Comparison of ENCODE assay signal across 10 cellular contexts in the genomic region with DNA sequence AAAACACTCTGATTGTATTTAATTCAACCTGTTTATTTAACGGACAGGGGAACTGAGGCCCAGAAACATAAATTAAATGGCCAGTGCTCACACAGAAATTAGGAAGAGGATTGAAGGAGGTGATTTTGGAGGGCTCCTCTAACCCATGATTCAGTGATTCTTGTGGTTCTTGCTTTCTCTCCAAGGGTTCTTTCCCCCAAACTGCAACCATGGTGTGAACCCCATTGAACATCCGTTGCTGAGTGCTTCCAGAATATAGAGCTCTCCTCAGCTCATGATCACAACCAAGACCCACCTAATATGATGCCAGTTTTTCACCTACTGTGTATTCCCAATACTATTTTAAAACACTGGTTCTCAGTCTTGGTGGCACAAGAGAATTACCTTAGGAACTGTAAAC. TPM values are rescaled to one million over a fixed set of nuclear protein-coding genes. Genes with fewer than 3 reads are reported as not detected.
DNase-seq lines count a peak whose midpoint lies in the region; ATAC-seq and TF ChIP-seq lines count a peak whose summit lies in the region.
"Had no signal": no experiment of that assay in that cellular context is flagged by ENCODE, and none has a peak within 500 bp of the region (broad histone marks: within the 10 kb centered on the region; RNA-seq: fewer than 3 reads in every experiment).

No MANE protein-coding gene starts in this region.

- POLR2A ChIA-PET in WTC11 (lab: Charles Lee): no interaction called here

- TF ChIP-seq CTCF in brain (conservative IDR thresholded peaks at IDR 0.05) (no peak), natural killer cell (IDR thresholded peaks at IDR 0.05) (no peak), WTC11 (IDR thresholded peaks at IDR 0.05) (no peak)

- peaks cover 34% of the 10 kb centered on the region for H3K36me3 Mint-ChIP-seq in stimulated activated naive CD8-positive, alpha-beta T cell treated with anti-CD3 and anti-CD28 coated beads, Interleukin-15, Interleukin-2, amounts not matched to agents 100 ng/mL and 50 ng/mL, for 24 hours (ENCODE audit: low read depth)
- no peaks in the 10 kb centered on the region for H3K36me3 Mint-ChIP-seq in brain
- no peaks in the 10 kb centered on the region for H3K36me3 Mint-ChIP-seq in natural killer cell
- no peaks in the 10 kb centered on the region for H3K36me3 Mint-ChIP-seq in WTC11

- no peaks in the 10 kb centered on the region for H3K9me3 Mint-ChIP-seq in stimulated activated naive CD8-positive, alpha-beta T cell treated with anti-CD3 and anti-CD28 coated beads, Interleukin-15, Interleukin-2, amounts not matched to agents 100 ng/mL and 50 ng/mL, for 24 hours
- peaks cover 0 to 4% (median 0%) of the 10 kb centered on the region in 5 experiments for H3K9me3 Mint-ChIP-seq in brain
- no peaks in the 10 kb centered on the region for H3K9me3 Mint-ChIP-seq in natural killer cell
- peaks cover 4% of the 10 kb centered on the region; the same call in 1 of the 2 replicates for H3K9me3 Mint-ChIP-seq in WTC11

- H3K27ac Mint-ChIP-seq in stimulated activated naive CD8-positive, alpha-beta T cell treated with anti-CD3 and anti-CD28 coated beads, Interleukin-15, Interleukin-2, amounts not matched to agents 100 ng/mL and 50 ng/mL, for 24 hours: peak overlapping the region; percentile 78
- H3K27ac Mint-ChIP-seq in brain (peak overlapping the region in 4 of 5 experiments; percentile 31 to 92 (median 76)), natural killer cell (peak overlapping the region; percentile 92 to 97), WTC11 (no peak overlapping the region)

- peaks cover 72% of the 10 kb centered on the region for H3K4me1 Mint-ChIP-seq in stimulated activated naive CD8-positive, alpha-beta T cell treated with anti-CD3 and anti-CD28 coated beads, Interleukin-15, Interleukin-2, amounts not matched to agents 100 ng/mL and 50 ng/mL, for 24 hours (ENCODE audit: low read depth)
- H3K4me1 Mint-ChIP-seq in brain: peaks cover 42% of the 10 kb centered on the region
- peaks cover 51 to 69% of the 10 kb centered on the region in 2 donors for H3K4me1 Mint-ChIP-seq in natural killer cell
- peaks cover 11% of the 10 kb centered on the region for H3K4me1 Mint-ChIP-seq in WTC11

- CTCF ChIA-PET in WTC11 (lab: Charles Lee): interaction anchor here (0.7 to 1.4 kb wide), 5 partner anchors 9 to 121 kb away, joined by 3 to 5 read pairs (median 3); no protein-coding TSS in a partner anchor

- ATAC-seq in stimulated activated naive CD8-positive, alpha-beta T cell treated with anti-CD3 and anti-CD28 coated beads, Interleukin-15, Interleukin-2, amounts not matched to agents 100 U/mL and 50 U/mL, for 24 hours: no peak
- ATAC-seq in natural killer cell (peak in 2 of 3 donors; percentile 22 to 27), WTC11 (no peak)

- peak overlapping the region; percentile 53 for H3K4me3 Mint-ChIP-seq in stimulated activated naive CD8-positive, alpha-beta T cell treated with anti-CD3 and anti-CD28 coated beads, Interleukin-15, Interleukin-2, amounts not matched to agents 100 ng/mL and 50 ng/mL, for 24 hours
- H3K4me3 Mint-ChIP-seq in brain (peak overlapping the region; percentile 49 to 73 (median 57)), natural killer cell (peak overlapping the region; percentile 84), WTC11 (no peak overlapping the region)

- intact Hi-C loops in natural killer cell (cut with micrococcal nuclease): no loop called here

- DNase-seq in stimulated activated naive CD8-positive, alpha-beta T cell treated with anti-CD3 and anti-CD28 coated beads, Interleukin-15, Interleukin-2, amounts not matched to agents 100 U/mL and 50 U/mL, for 24 hours: no peak
- no peak for DNase-seq in natural killer cell
- DNase-seq in NCI-H1105 (lab: John Stamatoyannopoulos, UW): no peak
- DNase-seq in germinal center (ENCODE audit: low spot score): no peak
- DNase-seq in WTC11 (ENCODE audit: low spot score): no peak
- no peak for DNase-seq in stimulated activated CD4-positive, alpha-beta T cell treated with anti-CD3 and anti-CD28 coated beads, Interleukin-4, amount 100 ng/mL, for 24 hours

- no peaks in the 10 kb centered on the region for H3K27me3 Mint-ChIP-seq in stimulated activated naive CD8-positive, alpha-beta T cell treated with anti-CD3 and anti-CD28 coated beads, Interleukin-15, Interleukin-2, amounts not matched to agents 100 ng/mL and 50 ng/mL, for 24 hours
- peaks cover 3% of the 10 kb centered on the region for H3K27me3 Mint-ChIP-seq in brain
- no peaks in the 10 kb centered on the region for H3K27me3 Mint-ChIP-seq in natural killer cell (ENCODE audit: low read depth in 2 of 2)
- no peaks in the 10 kb centered on the region; the same call in 1 of the 2 replicates for H3K27me3 Mint-ChIP-seq in WTC11 (ENCODE audit: low read depth)

TF ChIP-seq in WTC11, 78 proteins besides CTCF, POLR2A, EP300 and RAD21:
- no peak for TF ChIP-seq ZNF232 (CRISPR knock-in tag; IDR thresholded peaks at IDR 0.05)
- TF ChIP-seq TEAD4 (CRISPR knock-in tag; IDR thresholded peaks at IDR 0.05): no peak
- TF ChIP-seq RORB (CRISPR knock-in tag; IDR thresholded peaks at IDR 0.05): no peak
- no peak for TF ChIP-seq NR3C1 (CRISPR knock-in tag; conservative IDR thresholded peaks at IDR 0.05; ENCODE audit: low read depth)
- no peak for TF ChIP-seq EMX1 (CRISPR knock-in tag; IDR thresholded peaks at IDR 0.05)
- TF ChIP-seq FOXP1 (CRISPR knock-in tag; IDR thresholded peaks at IDR 0.05; ENCODE audit: borderline replicate concordance): no peak
- TF ChIP-seq, protein P1, sequence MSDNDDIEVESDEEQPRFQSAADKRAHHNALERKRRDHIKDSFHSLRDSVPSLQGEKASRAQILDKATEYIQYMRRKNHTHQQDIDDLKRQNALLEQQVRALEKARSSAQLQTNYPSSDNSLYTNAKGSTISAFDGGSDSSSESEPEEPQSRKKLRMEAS (CRISPR knock-in tag; IDR thresholded peaks at IDR 0.05): no peak
- TF ChIP-seq, protein P2, sequence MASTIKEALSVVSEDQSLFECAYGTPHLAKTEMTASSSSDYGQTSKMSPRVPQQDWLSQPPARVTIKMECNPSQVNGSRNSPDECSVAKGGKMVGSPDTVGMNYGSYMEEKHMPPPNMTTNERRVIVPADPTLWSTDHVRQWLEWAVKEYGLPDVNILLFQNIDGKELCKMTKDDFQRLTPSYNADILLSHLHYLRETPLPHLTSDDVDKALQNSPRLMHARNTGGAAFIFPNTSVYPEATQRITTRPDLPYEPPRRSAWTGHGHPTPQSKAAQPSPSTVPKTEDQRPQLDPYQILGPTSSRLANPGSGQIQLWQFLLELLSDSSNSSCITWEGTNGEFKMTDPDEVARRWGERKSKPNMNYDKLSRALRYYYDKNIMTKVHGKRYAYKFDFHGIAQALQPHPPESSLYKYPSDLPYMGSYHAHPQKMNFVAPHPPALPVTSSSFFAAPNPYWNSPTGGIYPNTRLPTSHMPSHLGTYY (CRISPR knock-in tag; IDR thresholded peaks at IDR 0.05): no peak
- no peak for TF ChIP-seq ZNF219 (CRISPR knock-in tag; IDR thresholded peaks at IDR 0.05; ENCODE audit: borderline replicate concordance)
- no peak for TF ChIP-seq GABPB1 (CRISPR knock-in tag; IDR thresholded peaks at IDR 0.05)
- TF ChIP-seq, protein P3, sequence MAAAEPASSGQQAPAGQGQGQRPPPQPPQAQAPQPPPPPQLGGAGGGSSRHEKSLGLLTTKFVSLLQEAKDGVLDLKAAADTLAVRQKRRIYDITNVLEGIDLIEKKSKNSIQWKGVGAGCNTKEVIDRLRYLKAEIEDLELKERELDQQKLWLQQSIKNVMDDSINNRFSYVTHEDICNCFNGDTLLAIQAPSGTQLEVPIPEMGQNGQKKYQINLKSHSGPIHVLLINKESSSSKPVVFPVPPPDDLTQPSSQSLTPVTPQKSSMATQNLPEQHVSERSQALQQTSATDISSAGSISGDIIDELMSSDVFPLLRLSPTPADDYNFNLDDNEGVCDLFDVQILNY (CRISPR knock-in tag; IDR thresholded peaks at IDR 0.05): no peak
- TF ChIP-seq, protein P4, sequence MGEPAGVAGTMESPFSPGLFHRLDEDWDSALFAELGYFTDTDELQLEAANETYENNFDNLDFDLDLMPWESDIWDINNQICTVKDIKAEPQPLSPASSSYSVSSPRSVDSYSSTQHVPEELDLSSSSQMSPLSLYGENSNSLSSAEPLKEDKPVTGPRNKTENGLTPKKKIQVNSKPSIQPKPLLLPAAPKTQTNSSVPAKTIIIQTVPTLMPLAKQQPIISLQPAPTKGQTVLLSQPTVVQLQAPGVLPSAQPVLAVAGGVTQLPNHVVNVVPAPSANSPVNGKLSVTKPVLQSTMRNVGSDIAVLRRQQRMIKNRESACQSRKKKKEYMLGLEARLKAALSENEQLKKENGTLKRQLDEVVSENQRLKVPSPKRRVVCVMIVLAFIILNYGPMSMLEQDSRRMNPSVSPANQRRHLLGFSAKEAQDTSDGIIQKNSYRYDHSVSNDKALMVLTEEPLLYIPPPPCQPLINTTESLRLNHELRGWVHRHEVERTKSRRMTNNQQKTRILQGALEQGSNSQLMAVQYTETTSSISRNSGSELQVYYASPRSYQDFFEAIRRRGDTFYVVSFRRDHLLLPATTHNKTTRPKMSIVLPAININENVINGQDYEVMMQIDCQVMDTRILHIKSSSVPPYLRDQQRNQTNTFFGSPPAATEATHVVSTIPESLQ (CRISPR knock-in tag; IDR thresholded peaks at IDR 0.05): no peak
- TF ChIP-seq OVOL2 (CRISPR knock-in tag; IDR thresholded peaks at IDR 0.05; ENCODE audit: borderline replicate concordance): no peak
- TF ChIP-seq, protein P5, sequence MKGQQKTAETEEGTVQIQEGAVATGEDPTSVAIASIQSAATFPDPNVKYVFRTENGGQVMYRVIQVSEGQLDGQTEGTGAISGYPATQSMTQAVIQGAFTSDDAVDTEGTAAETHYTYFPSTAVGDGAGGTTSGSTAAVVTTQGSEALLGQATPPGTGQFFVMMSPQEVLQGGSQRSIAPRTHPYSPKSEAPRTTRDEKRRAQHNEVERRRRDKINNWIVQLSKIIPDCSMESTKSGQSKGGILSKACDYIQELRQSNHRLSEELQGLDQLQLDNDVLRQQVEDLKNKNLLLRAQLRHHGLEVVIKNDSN (CRISPR knock-in tag; IDR thresholded peaks at IDR 0.05): no peak
- TF ChIP-seq, protein P6, sequence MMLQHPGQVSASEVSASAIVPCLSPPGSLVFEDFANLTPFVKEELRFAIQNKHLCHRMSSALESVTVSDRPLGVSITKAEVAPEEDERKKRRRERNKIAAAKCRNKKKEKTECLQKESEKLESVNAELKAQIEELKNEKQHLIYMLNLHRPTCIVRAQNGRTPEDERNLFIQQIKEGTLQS (CRISPR knock-in tag; conservative IDR thresholded peaks at IDR 0.05): no peak
TF ChIP-seq in WTC11: peak in this region for 0.

RNA-seq across cellular contexts. Expression of gene BMP10, which starts 41.4 kb away (rescaled TPM):
- not detected for polyA plus RNA-seq in brain (ENCODE audit: insufficient read depth, low read depth, low replicate concordance)
- total RNA-seq in natural killer cell (not detected), WTC11 (2021) (not detected in 3 replicates)
- total RNA-seq: fibroblast of villous mesenchyme, pancreas had no signal
- polyA plus RNA-seq: pancreas had no signal

Comparison
In these comparisons a context has a peak if more than half of its experiments do, and no peak if none do; other contexts are left out.
1. ATAC-seq: peak in natural killer cell (2 of 3); none in stimulated activated naive CD8-positive, alpha-beta T cell treated with anti-CD3 and anti-CD28 coated beads, Interleukin-15, Interleukin-2, amounts not matched to agents 100 U/mL and 50 U/mL, for 24 hours (single experiment) and WTC11 (single experiment).